1 cellular context compared by ENCODE assay signal in the genomic region with DNA sequence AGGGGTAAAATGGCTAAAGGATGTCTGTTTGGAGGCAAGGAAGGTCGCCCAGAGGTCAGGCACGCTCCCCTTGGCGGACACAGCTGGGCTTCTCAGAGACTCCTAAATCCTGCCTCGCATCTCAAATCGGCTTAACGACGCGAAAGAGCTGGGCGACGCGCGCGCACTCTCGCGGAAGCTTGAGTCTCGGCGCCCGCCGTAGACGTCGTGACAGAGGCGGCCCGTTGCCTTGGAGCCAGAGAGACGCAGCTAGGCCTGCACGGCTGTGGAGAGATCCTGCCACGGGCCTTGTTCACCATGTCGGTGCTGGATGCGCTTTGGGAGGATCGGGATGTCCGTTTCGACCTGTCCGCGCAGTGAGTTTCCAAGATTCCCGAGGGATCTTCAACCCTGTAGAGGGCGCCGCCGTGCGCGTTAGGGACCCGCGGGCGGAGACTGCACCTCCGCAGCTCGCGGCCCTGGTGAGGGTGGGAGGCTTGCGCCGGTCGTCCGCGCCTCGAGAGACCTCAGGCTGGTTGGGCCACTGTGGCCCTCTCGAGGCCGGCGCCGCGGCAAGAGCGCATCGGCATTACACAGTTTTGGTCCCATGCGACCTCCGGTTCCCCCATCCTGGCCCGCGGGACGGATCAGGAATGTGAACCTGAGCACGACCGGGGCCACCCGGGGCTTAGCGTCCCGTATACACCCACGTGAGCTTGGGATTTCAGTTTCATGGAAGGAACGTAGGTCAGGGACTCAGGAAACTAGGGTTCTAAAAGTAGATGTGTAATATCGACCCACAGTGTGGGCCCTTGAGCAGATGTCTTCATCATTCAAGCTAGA.
TF ChIP-seq lines count a peak whose summit lies in the region.

A gene (plus strand): TSS at position 238 of the 822 bp plus-strand sequence. CDS start 60 bp downstream, at position 298.

TF ChIP-seq in HepG2, 621 proteins besides CTCF, POLR2A, EP300 and RAD21 (continued from another document and continues in another):
- TF ChIP-seq ZFYVE20 (CRISPR knock-in tag; IDR thresholded peaks at IDR 0.05; ENCODE audit: borderline replicate concordance, low read depth) (no peak), ZNF589 (CRISPR knock-in tag; conservative IDR thresholded peaks at IDR 0.05) (peak; percentile 74; the same call in 1 of the 2 replicates), PTBP1 (IDR thresholded peaks at IDR 0.05; ENCODE audit: low read depth, low read length, poor library complexity, severe bottlenecking) (no peak), MZF1 (CRISPR knock-in tag; IDR thresholded peaks at IDR 0.05; ENCODE audit: borderline replicate concordance) (peak; percentile 93), ZNF138 (CRISPR knock-in tag; IDR thresholded peaks at IDR 0.05; ENCODE audit: low read depth) (peak; percentile 83; the same call in 1 of the 2 replicates), ZNF143 (CRISPR knock-in tag; IDR thresholded peaks at IDR 0.05) (no peak; the same call in 1 of the 2 replicates), PAWR (CRISPR knock-in tag; IDR thresholded peaks at IDR 0.05; ENCODE audit: borderline replicate concordance) (no peak), PHB2 (IDR thresholded peaks at IDR 0.05; ENCODE audit: partially characterized antibody) (no peak), IRF2 (CRISPR knock-in tag; IDR thresholded peaks at IDR 0.05) (peak; percentile 85), ZKSCAN1 (IDR thresholded peaks at IDR 0.05; ENCODE audit: low read length) (no peak), ZNF737 (CRISPR knock-in tag; IDR thresholded peaks at IDR 0.05; ENCODE audit: borderline replicate concordance) (peak; percentile 97; the same call in 1 of the 2 replicates), ELF1 (CRISPR knock-in tag; IDR thresholded peaks at IDR 0.05) (peak; percentile 47), HNF4G (IDR thresholded peaks at IDR 0.05; ENCODE audit: borderline replicate concordance, low read depth, low read length) (no peak), HNF4G (CRISPR knock-in tag; IDR thresholded peaks at IDR 0.05; ENCODE audit: borderline replicate concordance, low read depth) (peak; percentile 74; the same call in 1 of the 2 replicates), ZBTB7B (CRISPR knock-in tag; IDR thresholded peaks at IDR 0.05) (peak; percentile 94), MAFK (conservative IDR thresholded peaks at IDR 0.05 in 1 of 2, IDR thresholded peaks at IDR 0.05 in 1 of 2; ENCODE audit: low read length in 2 of 2) (no peak), STAG1 (CRISPR knock-in tag; IDR thresholded peaks at IDR 0.05) (peak; percentile 77), ZNF329 (CRISPR knock-in tag; IDR thresholded peaks at IDR 0.05; ENCODE audit: low read depth) (0 out of 2 replicates have a peak, but pooled peaks have one; percentile 75), CBX2 (IDR thresholded peaks at IDR 0.05; ENCODE audit: low read depth, low read length) (no peak), CBX2 (CRISPR knock-in tag; IDR thresholded peaks at IDR 0.05; ENCODE audit: low read depth) (peak; percentile 74; the same call in 1 of the 2 replicates), ZNF788 (CRISPR knock-in tag; IDR thresholded peaks at IDR 0.05; ENCODE audit: borderline replicate concordance) (peak; percentile 98), SATB2 (CRISPR knock-in tag; IDR thresholded peaks at IDR 0.05) (no peak), ZNF550 (CRISPR knock-in tag; IDR thresholded peaks at IDR 0.05; ENCODE audit: borderline replicate concordance) (no peak), SIN3A (IDR thresholded peaks at IDR 0.05; ENCODE audit: borderline replicate concordance, low read depth, low read length) (peak; percentile 80; the same call in 1 of the 2 replicates), KDM1A (CRISPR knock-in tag; IDR thresholded peaks at IDR 0.05) (peak; percentile 64)
- TF ChIP-seq, protein P1, sequence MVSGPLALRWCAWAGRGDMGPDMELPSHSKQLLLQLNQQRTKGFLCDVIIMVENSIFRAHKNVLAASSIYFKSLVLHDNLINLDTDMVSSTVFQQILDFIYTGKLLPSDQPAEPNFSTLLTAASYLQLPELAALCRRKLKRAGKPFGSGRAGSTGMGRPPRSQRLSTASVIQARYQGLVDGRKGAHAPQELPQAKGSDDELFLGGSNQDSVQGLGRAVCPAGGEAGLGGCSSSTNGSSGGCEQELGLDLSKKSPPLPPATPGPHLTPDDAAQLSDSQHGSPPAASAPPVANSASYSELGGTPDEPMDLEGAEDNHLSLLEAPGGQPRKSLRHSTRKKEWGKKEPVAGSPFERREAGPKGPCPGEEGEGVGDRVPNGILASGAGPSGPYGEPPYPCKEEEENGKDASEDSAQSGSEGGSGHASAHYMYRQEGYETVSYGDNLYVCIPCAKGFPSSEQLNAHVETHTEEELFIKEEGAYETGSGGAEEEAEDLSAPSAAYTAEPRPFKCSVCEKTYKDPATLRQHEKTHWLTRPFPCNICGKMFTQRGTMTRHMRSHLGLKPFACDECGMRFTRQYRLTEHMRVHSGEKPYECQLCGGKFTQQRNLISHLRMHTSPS (CRISPR knock-in tag; IDR thresholded peaks at IDR 0.05; ENCODE audit: low read depth) = peak; percentile 23; the same call in 1 of the 2 replicates
- TF ChIP-seq, protein P2, sequence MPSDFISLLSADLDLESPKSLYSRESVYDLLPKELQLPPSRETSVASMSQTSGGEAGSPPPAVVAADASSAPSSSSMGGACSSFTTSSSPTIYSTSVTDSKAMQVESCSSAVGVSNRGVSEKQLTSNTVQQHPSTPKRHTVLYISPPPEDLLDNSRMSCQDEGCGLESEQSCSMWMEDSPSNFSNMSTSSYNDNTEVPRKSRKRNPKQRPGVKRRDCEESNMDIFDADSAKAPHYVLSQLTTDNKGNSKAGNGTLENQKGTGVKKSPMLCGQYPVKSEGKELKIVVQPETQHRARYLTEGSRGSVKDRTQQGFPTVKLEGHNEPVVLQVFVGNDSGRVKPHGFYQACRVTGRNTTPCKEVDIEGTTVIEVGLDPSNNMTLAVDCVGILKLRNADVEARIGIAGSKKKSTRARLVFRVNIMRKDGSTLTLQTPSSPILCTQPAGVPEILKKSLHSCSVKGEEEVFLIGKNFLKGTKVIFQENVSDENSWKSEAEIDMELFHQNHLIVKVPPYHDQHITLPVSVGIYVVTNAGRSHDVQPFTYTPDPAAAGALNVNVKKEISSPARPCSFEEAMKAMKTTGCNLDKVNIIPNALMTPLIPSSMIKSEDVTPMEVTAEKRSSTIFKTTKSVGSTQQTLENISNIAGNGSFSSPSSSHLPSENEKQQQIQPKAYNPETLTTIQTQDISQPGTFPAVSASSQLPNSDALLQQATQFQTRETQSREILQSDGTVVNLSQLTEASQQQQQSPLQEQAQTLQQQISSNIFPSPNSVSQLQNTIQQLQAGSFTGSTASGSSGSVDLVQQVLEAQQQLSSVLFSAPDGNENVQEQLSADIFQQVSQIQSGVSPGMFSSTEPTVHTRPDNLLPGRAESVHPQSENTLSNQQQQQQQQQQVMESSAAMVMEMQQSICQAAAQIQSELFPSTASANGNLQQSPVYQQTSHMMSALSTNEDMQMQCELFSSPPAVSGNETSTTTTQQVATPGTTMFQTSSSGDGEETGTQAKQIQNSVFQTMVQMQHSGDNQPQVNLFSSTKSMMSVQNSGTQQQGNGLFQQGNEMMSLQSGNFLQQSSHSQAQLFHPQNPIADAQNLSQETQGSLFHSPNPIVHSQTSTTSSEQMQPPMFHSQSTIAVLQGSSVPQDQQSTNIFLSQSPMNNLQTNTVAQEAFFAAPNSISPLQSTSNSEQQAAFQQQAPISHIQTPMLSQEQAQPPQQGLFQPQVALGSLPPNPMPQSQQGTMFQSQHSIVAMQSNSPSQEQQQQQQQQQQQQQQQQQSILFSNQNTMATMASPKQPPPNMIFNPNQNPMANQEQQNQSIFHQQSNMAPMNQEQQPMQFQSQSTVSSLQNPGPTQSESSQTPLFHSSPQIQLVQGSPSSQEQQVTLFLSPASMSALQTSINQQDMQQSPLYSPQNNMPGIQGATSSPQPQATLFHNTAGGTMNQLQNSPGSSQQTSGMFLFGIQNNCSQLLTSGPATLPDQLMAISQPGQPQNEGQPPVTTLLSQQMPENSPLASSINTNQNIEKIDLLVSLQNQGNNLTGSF (CRISPR knock-in tag; IDR thresholded peaks at IDR 0.05) = peak; percentile 86; the same call in 1 of the 2 replicates
- TF ChIP-seq, protein P3, sequence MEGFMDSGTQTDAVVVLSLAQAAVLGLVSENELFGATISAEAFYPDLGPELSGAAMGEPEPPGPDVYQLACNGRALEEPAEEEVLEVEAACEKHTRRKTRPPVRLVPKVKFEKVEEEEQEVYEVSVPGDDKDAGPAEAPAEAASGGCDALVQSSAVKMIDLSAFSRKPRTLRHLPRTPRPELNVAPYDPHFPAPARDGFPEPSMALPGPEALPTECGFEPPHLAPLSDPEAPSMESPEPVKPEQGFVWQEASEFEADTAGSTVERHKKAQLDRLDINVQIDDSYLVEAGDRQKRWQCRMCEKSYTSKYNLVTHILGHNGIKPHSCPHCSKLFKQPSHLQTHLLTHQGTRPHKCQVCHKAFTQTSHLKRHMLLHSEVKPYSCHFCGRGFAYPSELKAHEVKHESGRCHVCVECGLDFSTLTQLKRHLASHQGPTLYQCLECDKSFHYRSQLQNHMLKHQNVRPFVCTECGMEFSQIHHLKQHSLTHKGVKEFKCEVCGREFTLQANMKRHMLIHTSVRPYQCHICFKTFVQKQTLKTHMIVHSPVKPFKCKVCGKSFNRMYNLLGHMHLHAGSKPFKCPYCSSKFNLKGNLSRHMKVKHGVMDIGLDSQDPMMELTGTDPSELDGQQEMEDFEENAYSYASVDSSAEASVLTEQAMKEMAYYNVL (CRISPR knock-in tag; IDR thresholded peaks at IDR 0.05; ENCODE audit: borderline replicate concordance) = peak; percentile 73; the same call in 1 of the 2 replicates
- TF ChIP-seq, protein P4, sequence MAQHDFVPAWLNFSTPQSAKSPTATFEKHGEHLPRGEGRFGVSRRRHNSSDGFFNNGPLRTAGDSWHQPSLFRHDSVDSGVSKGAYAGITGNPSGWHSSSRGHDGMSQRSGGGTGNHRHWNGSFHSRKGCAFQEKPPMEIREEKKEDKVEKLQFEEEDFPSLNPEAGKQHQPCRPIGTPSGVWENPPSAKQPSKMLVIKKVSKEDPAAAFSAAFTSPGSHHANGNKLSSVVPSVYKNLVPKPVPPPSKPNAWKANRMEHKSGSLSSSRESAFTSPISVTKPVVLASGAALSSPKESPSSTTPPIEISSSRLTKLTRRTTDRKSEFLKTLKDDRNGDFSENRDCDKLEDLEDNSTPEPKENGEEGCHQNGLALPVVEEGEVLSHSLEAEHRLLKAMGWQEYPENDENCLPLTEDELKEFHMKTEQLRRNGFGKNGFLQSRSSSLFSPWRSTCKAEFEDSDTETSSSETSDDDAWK (CRISPR knock-in tag; IDR thresholded peaks at IDR 0.05) = no peak
- TF ChIP-seq, protein P5, sequence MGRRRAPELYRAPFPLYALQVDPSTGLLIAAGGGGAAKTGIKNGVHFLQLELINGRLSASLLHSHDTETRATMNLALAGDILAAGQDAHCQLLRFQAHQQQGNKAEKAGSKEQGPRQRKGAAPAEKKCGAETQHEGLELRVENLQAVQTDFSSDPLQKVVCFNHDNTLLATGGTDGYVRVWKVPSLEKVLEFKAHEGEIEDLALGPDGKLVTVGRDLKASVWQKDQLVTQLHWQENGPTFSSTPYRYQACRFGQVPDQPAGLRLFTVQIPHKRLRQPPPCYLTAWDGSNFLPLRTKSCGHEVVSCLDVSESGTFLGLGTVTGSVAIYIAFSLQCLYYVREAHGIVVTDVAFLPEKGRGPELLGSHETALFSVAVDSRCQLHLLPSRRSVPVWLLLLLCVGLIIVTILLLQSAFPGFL (CRISPR knock-in tag; IDR thresholded peaks at IDR 0.05) = no peak
- TF ChIP-seq, protein P6, sequence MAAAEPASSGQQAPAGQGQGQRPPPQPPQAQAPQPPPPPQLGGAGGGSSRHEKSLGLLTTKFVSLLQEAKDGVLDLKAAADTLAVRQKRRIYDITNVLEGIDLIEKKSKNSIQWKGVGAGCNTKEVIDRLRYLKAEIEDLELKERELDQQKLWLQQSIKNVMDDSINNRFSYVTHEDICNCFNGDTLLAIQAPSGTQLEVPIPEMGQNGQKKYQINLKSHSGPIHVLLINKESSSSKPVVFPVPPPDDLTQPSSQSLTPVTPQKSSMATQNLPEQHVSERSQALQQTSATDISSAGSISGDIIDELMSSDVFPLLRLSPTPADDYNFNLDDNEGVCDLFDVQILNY (CRISPR knock-in tag; conservative IDR thresholded peaks at IDR 0.05) = peak; percentile 64
- TF ChIP-seq, protein P7, sequence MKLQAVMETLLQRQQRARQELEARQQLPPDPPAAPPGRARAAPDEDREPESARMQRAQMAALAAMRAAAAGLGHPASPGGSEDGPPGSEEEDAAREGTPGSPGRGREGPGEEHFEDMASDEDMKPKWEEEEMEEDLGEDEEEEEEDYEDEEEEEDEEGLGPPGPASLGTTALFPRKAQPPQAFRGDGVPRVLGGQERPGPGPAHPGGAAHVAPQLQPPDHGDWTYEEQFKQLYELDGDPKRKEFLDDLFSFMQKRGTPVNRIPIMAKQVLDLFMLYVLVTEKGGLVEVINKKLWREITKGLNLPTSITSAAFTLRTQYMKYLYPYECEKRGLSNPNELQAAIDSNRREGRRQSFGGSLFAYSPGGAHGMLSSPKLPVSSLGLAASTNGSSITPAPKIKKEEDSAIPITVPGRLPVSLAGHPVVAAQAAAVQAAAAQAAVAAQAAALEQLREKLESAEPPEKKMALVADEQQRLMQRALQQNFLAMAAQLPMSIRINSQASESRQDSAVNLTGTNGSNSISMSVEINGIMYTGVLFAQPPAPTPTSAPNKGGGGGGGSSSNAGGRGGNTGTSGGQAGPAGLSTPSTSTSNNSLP (IDR thresholded peaks at IDR 0.05; ENCODE audit: low read depth, low read length) = no peak
- TF ChIP-seq, protein P8, sequence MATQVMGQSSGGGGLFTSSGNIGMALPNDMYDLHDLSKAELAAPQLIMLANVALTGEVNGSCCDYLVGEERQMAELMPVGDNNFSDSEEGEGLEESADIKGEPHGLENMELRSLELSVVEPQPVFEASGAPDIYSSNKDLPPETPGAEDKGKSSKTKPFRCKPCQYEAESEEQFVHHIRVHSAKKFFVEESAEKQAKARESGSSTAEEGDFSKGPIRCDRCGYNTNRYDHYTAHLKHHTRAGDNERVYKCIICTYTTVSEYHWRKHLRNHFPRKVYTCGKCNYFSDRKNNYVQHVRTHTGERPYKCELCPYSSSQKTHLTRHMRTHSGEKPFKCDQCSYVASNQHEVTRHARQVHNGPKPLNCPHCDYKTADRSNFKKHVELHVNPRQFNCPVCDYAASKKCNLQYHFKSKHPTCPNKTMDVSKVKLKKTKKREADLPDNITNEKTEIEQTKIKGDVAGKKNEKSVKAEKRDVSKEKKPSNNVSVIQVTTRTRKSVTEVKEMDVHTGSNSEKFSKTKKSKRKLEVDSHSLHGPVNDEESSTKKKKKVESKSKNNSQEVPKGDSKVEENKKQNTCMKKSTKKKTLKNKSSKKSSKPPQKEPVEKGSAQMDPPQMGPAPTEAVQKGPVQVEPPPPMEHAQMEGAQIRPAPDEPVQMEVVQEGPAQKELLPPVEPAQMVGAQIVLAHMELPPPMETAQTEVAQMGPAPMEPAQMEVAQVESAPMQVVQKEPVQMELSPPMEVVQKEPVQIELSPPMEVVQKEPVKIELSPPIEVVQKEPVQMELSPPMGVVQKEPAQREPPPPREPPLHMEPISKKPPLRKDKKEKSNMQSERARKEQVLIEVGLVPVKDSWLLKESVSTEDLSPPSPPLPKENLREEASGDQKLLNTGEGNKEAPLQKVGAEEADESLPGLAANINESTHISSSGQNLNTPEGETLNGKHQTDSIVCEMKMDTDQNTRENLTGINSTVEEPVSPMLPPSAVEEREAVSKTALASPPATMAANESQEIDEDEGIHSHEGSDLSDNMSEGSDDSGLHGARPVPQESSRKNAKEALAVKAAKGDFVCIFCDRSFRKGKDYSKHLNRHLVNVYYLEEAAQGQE (IDR thresholded peaks at IDR 0.05; ENCODE audit: borderline replicate concordance in 1 of 2, low read depth in 1 of 2, low read length in 2 of 2) = no peak
